Comparison of ENCODE assay signal across 14 cellular contexts in genomic region chr3:143171656-143172055, GRCh38. TPM values are rescaled to one million over a fixed set of nuclear protein-coding genes. Genes with fewer than 3 reads are reported as not detected.
DNase-seq lines count a peak whose midpoint lies in the region; ATAC-seq and TF ChIP-seq lines count a peak whose summit lies in the region.
"Had no signal": no experiment of that assay in that cellular context is flagged by ENCODE, and none has a peak within 500 bp of the region (broad histone marks: within the 10 kb centered on the region; RNA-seq: fewer than 3 reads in every experiment).

No MANE protein-coding gene starts in this region.

- H3F3A ChIP-seq in PC-3 (ENCODE audit: low read length, unreplicated experiment): no peaks in the 10 kb centered on the region

- POLR2A ChIA-PET in PC-3 (lab: Charles Lee; ENCODE audit: unreplicated experiment): no interaction called here

- CTCF ChIA-PET in PC-3 (lab: Charles Lee): no interaction called here

- no peaks in the 10 kb centered on the region for H3K27me3 Mint-ChIP-seq in T-helper 17 cell
- H3K27me3 Mint-ChIP-seq in stimulated activated naive CD8-positive, alpha-beta T cell treated with anti-CD3 and anti-CD28 coated beads, Interleukin-15, amount 100 ng/mL, for 72 hours: no peaks in the 10 kb centered on the region

- TF ChIP-seq CTCF in heart right ventricle (IDR thresholded peaks at IDR 0.05) (no peak), right atrium auricular region (IDR thresholded peaks at IDR 0.05) (no peak), fibroblast of pulmonary artery (IDR thresholded peaks at IDR 0.05; ENCODE audit: low read length, missing control alignments) (no peak), PC-3 (conservative IDR thresholded peaks at IDR 0.05; ENCODE audit: low read depth, low read length) (no peak)

- H3K4me1 ChIP-seq in heart right ventricle (peaks cover 0 to 44% (median 0%) of the 10 kb centered on the region in 9 donors), right atrium auricular region (no peaks in the 10 kb centered on the region), PC-3 (ENCODE audit: insufficient read depth, low read length) (peaks cover 22% of the 10 kb centered on the region)
- H3K4me1 ChIP-seq: prostate gland had no signal

- no peak overlapping the region for H3K4me3 ChIP-seq in heart right ventricle
- no peak overlapping the region for H3K4me3 ChIP-seq in right atrium auricular region
- no peak overlapping the region for H3K4me3 ChIP-seq in fibroblast of pulmonary artery (replicated peaks; ENCODE audit: low read depth, low read length)
- H3K4me3 ChIP-seq in PC-3 (ENCODE audit: low read length): no peak overlapping the region
- H3K4me3 ChIP-seq: prostate gland had no signal

- 78 to 84% methylated on average over 1 of the region's 1 CpG for WGBS in heart right ventricle, 2 donors

- peak overlapping the region; percentile 93 for H3K27ac Mint-ChIP-seq in T-helper 17 cell
- H3K27ac Mint-ChIP-seq in stimulated activated naive CD8-positive, alpha-beta T cell treated with anti-CD3 and anti-CD28 coated beads, Interleukin-15, amount 100 ng/mL, for 72 hours: peak overlapping the region; percentile 9 to 48

- ATAC-seq in heart right ventricle: peak in 1 of 8 donors; percentile 50
- ATAC-seq in T-helper 17 cell: peak; percentile 16
- peak; percentile 6 for ATAC-seq in stimulated activated naive CD8-positive, alpha-beta T cell treated with anti-CD3 and anti-CD28 coated beads, Interleukin-15, amount 100 ng/mL, for 72 hours
- ATAC-seq in PC-3: no peak

- H3K27me3 ChIP-seq in heart right ventricle: no peaks in the 10 kb centered on the region
- no peaks in the 10 kb centered on the region for H3K27me3 ChIP-seq in right atrium auricular region
- no peaks in the 10 kb centered on the region for H3K27me3 ChIP-seq in PC-3 (ENCODE audit: low read length)

- H3K36me3 ChIP-seq in heart right ventricle (no peaks in the 10 kb centered on the region), right atrium auricular region (no peaks in the 10 kb centered on the region), PC-3 (ENCODE audit: low read depth, low read length) (no peaks in the 10 kb centered on the region)
- H3K36me3 ChIP-seq: prostate gland had no signal

- intact Hi-C loops in heart right ventricle (cut with DNase I): no loop called here
- intact Hi-C loops in PC-3 (cut with micrococcal nuclease): no loop called here

- no peaks in the 10 kb centered on the region for H4K20me1 ChIP-seq in PC-3 (ENCODE audit: low read length)

- H3K9me2 ChIP-seq in PC-3 (replicated peaks; ENCODE audit: low read length): no peaks in the 10 kb centered on the region

- no peak overlapping the region for H2AFZ ChIP-seq in PC-3 (ENCODE audit: low read length)

- peaks cover 39% of the 10 kb centered on the region for H3K4me1 Mint-ChIP-seq in T-helper 17 cell
- peaks cover 75% of the 10 kb centered on the region for H3K4me1 Mint-ChIP-seq in stimulated activated naive CD8-positive, alpha-beta T cell treated with anti-CD3 and anti-CD28 coated beads, Interleukin-15, amount 100 ng/mL, for 72 hours

- peaks cover 3% of the 10 kb centered on the region for H3K36me3 Mint-ChIP-seq in T-helper 17 cell (ENCODE audit: low read depth)

- H3K9me3 Mint-ChIP-seq in stimulated activated naive CD8-positive, alpha-beta T cell treated with anti-CD3 and anti-CD28 coated beads, Interleukin-15, amount 100 ng/mL, for 72 hours: peaks cover 6 to 31% of the 10 kb centered on the region in 2 donors

- no peak for DNase-seq in heart right ventricle
- DNase-seq in right atrium auricular region (ENCODE audit: low spot score): no peak
- no peak for DNase-seq in T-helper 17 cell
- DNase-seq in fibroblast of pulmonary artery (ENCODE audit: low read depth): peak; percentile 43
- no peak for DNase-seq in stimulated activated naive CD8-positive, alpha-beta T cell treated with anti-CD3 and anti-CD28 coated beads, Interleukin-15, amount 100 ng/mL, for 72 hours
- DNase-seq in PC-3: no peak
- no peak for DNase-seq in NOMO-1 (lab: John Stamatoyannopoulos, UW; ENCODE audit: unreplicated experiment in 2 of 2)
- DNase-seq in mesenteric fat pad (ENCODE audit: low spot score): no peak
- DNase-seq: activated CD4-positive, CD25-positive, alpha-beta regulatory T cell; anterior cingulate cortex; left ventricle myocardium superior; NCI-H187 had no signal

- peak overlapping the region; percentile 86 for H3K4me3 Mint-ChIP-seq in T-helper 17 cell
- peak overlapping the region; percentile 19 to 89 for H3K4me3 Mint-ChIP-seq in stimulated activated naive CD8-positive, alpha-beta T cell treated with anti-CD3 and anti-CD28 coated beads, Interleukin-15, amount 100 ng/mL, for 72 hours

- H3K27ac ChIP-seq in heart right ventricle (peak overlapping the region in 6 of 10 donors; percentile 29 to 78 (median 60)), right atrium auricular region (peak overlapping the region in 1 of 2 donors; percentile 40), PC-3 (ENCODE audit: low read length) (no peak overlapping the region)
- H3K27ac ChIP-seq: prostate gland, RWPE1 had no signal

- no peak overlapping the region for H3K4me2 ChIP-seq in PC-3 (ENCODE audit: low read length)

- no TSS peak for BruUV-seq in PC-3 (replicated peaks; lab: Mats Ljungman, UMichigan)

- no peaks in the 10 kb centered on the region for H3K79me2 ChIP-seq in PC-3 (ENCODE audit: low read length)

- H3K9ac ChIP-seq in PC-3 (ENCODE audit: low read length): no peak overlapping the region

- H3K9me3 ChIP-seq in heart right ventricle: peaks cover 0 to 16% (median 6%) of the 10 kb centered on the region in 11 donors
- H3K9me3 ChIP-seq in right atrium auricular region: peaks cover 0 to 17% of the 10 kb centered on the region in 2 donors
- H3K9me3 ChIP-seq in T-helper 17 cell (ENCODE audit: control insufficient read depth, low read length, poor library complexity, severe bottlenecking): no peaks in the 10 kb centered on the region
- H3K9me3 ChIP-seq in PC-3 (ENCODE audit: low read length): no peaks in the 10 kb centered on the region
- H3K9me3 ChIP-seq: prostate gland had no signal

RNA-seq across cellular contexts. Expression of gene CHST2, which starts 52.1 kb away (rescaled TPM):
- total RNA-seq in heart right ventricle: 1 to 10 TPM in 9 of 10 donors, under 1 TPM in 1; 0.89 to 7.0 (median 1.7) TPM
- polyA plus RNA-seq in heart right ventricle: 1 to 10 TPM in 1 of 2 donors, under 1 TPM in 1; 0.44 to 2.8 TPM
- total RNA-seq in right atrium auricular region: 1 to 10 TPM; 2.3 to 4.8 TPM
- 1 to 10 TPM; 1.8 to 2.2 TPM for total RNA-seq in T-helper 17 cell
- total RNA-seq in PC-3 (2014; rRNA removed): 6.7 and 7.3 TPM in 2 replicates
- 13.4 TPM for total RNA-seq in mesenteric fat pad
